In the genomic region with DNA sequence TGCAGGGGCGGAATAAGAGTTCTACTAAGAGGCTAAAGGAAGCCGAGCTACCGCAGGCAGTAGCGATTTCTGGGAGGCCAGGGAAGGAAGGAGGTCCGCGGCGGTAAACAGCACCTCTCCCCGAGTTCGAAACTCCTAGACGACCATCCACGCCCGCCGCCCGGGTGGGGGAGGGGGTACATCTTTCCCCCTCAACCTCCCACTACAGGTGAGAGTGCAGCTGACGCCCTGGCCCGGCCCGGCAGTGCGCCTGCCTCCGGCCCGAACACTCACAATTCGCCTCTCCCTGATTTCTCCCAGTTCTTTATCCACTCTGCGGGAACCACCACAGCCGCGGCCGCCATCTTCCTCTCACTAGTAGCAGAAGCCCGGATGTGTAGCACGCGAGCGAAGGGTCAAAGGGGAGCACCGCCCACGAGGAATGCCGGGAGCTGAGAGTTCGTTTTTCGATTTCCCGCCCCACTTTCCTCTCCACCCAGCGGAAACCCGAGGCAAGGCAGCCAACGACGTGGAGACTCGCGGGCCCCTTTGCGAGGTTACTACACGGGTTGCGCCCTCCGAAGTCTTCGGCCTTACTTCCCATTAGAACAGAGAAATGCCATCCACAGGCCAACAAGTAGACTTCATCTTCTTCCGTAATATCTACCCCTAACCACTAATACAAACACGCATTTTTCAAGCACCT, we compare ENCODE assay signal across 8 cellular contexts. TPM values are rescaled to one million over a fixed set of nuclear protein-coding genes. Genes with fewer than 3 reads are reported as not detected.
DNase-seq lines count a peak whose midpoint lies in the region; ATAC-seq and TF ChIP-seq lines count a peak whose summit lies in the region.

A gene with protein sequence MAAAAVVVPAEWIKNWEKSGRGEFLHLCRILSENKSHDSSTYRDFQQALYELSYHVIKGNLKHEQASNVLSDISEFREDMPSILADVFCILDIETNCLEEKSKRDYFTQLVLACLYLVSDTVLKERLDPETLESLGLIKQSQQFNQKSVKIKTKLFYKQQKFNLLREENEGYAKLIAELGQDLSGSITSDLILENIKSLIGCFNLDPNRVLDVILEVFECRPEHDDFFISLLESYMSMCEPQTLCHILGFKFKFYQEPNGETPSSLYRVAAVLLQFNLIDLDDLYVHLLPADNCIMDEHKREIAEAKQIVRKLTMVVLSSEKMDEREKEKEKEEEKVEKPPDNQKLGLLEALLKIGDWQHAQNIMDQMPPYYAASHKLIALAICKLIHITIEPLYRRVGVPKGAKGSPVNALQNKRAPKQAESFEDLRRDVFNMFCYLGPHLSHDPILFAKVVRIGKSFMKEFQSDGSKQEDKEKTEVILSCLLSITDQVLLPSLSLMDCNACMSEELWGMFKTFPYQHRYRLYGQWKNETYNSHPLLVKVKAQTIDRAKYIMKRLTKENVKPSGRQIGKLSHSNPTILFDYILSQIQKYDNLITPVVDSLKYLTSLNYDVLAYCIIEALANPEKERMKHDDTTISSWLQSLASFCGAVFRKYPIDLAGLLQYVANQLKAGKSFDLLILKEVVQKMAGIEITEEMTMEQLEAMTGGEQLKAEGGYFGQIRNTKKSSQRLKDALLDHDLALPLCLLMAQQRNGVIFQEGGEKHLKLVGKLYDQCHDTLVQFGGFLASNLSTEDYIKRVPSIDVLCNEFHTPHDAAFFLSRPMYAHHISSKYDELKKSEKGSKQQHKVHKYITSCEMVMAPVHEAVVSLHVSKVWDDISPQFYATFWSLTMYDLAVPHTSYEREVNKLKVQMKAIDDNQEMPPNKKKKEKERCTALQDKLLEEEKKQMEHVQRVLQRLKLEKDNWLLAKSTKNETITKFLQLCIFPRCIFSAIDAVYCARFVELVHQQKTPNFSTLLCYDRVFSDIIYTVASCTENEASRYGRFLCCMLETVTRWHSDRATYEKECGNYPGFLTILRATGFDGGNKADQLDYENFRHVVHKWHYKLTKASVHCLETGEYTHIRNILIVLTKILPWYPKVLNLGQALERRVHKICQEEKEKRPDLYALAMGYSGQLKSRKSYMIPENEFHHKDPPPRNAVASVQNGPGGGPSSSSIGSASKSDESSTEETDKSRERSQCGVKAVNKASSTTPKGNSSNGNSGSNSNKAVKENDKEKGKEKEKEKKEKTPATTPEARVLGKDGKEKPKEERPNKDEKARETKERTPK (N-terminal part only) (minus strand): TSS at position 374 of the 685 bp plus-strand sequence. CDS start 30 bp downstream, at position 344.

- peaks cover 23% of the 10 kb centered on the region for H4K20me1 ChIP-seq in OCI-LY7 (ENCODE audit: insufficient read depth, low read length)

- POLR2A ChIA-PET in OCI-LY7 (lab: Charles Lee), result interaction anchor here (0.6 kb wide), 1 partner anchor 32 kb away, joined by 3 read pairs; no protein-coding TSS in a partner anchor

- H3K27ac ChIP-seq in OCI-LY7 (ENCODE audit: low read depth, low read length, poor library complexity, severe bottlenecking), result peak within 1 kb of the TSS; percentile 71

- no peaks in the 10 kb centered on the region for H3K27me3 ChIP-seq in mononuclear cell (ENCODE audit: insufficient read depth, low read length)

- H3K36me3 ChIP-seq in OCI-LY7 (ENCODE audit: insufficient read depth, low read length), result peaks cover 30% of the 10 kb centered on the region; the same call in 1 of the 2 replicates

- H3K79me2 ChIP-seq in OCI-LY7 (ENCODE audit: insufficient read depth, low read depth, low read length), result peaks cover 55% of the 10 kb centered on the region

- peak within 1 kb of the TSS; percentile 95 for H2AFZ ChIP-seq in OCI-LY7 (ENCODE audit: low read length)

- H3K4me1 ChIP-seq in OCI-LY7 (ENCODE audit: insufficient read depth, low read length, poor library complexity, severe bottlenecking) (peaks cover 48% of the 10 kb centered on the region), mononuclear cell (ENCODE audit: insufficient read depth, low read length) (peaks cover 22% of the 10 kb centered on the region)

- TF ChIP-seq CTCF in OCI-LY7 (conservative IDR thresholded peaks at IDR 0.05; ENCODE audit: low read length), result peak; percentile 37; the same call in 1 of the 2 replicates
- peak; percentile 40 for TF ChIP-seq CTCF in epithelial cell of esophagus (IDR thresholded peaks at IDR 0.05; ENCODE audit: insufficient read depth, low read depth, low read length, missing control alignments)

- BruUV-seq in OCI-LY7 (replicated peaks; lab: Mats Ljungman, UMichigan), result TSS peak; percentile 71

- CTCF ChIA-PET in OCI-LY7 (lab: Charles Lee; ENCODE audit: unreplicated experiment), result no interaction called here

- H3K9me3 ChIP-seq in OCI-LY7 (ENCODE audit: low read length) (no peaks in the 10 kb centered on the region), mononuclear cell (ENCODE audit: low read depth, low read length) (no peaks in the 10 kb centered on the region)

- H3K9me2 ChIP-seq in OCI-LY7 (ENCODE audit: insufficient read depth, low read length), result no peaks in the 10 kb centered on the region

- H3K4me3 ChIP-seq in OCI-LY7 (ENCODE audit: low read depth, low read length, poor library complexity, severe bottlenecking) (peak within 1 kb of the TSS; percentile 100), epithelial cell of esophagus (ENCODE audit: low read length) (peak within 1 kb of the TSS; percentile 79), mononuclear cell (ENCODE audit: low read length) (peak within 1 kb of the TSS; percentile 80)

- ATAC-seq in GM21447 (IDR thresholded peaks at IDR 0.05; ENCODE audit: unreplicated experiment), result peak; percentile 86

- intact Hi-C loops in OCI-LY7 (cut with micrococcal nuclease; ENCODE audit: unreplicated experiment), result no loop called here

- DNase-seq in DMS 273 treated with DMSO at 0.1 percent for 48 hours (lab: John Stamatoyannopoulos, UW), result peak; percentile 80
- peak; percentile 80 for DNase-seq in HuH-7 (ENCODE audit: low spot score)
- DNase-seq in OCI-LY7 (ENCODE audit: low spot score), result peak; percentile 83
- peak; percentile 72 for DNase-seq in activated T-cell treated with anti-CD3 and anti-CD28 coated beads for 24 hours (ENCODE audit: low read depth)
- peak; percentile 82 for DNase-seq in epithelial cell of esophagus (ENCODE audit: low read depth)
- DNase-seq in stimulated activated CD8-positive, alpha-beta memory T cell treated with anti-CD3 and anti-CD28 coated beads, Interleukin-4, amount 100 ng/mL, for 1 hour (ENCODE audit: low read depth in 2 of 2, low spot score in 1 of 2), result peak; percentile 44 to 52

- peak within 1 kb of the TSS; percentile 98 for H3K4me2 ChIP-seq in OCI-LY7 (ENCODE audit: low read length)

RNA-seq across cellular contexts. Expression of the gene that starts here (rescaled TPM):
- total RNA-seq in OCI-LY7 (2014; rRNA removed; shearing (Covaris generic)), result 73.8 and 101 TPM in 2 replicates
- 97.3 and 99.1 TPM in 2 replicates for total RNA-seq in OCI-LY7 (2022)
- 107 TPM for total RNA-seq in mononuclear cell

Comparison
In these comparisons a context has a peak if more than half of its experiments do, and no peak if none do; other contexts are left out.
1. Peak in every context shown above with its lines: DNase-seq, ATAC-seq, H3K4me3 ChIP-seq and H3K27ac ChIP-seq.